ENCODE assay signal across 8 cellular contexts in the genomic region with DNA sequence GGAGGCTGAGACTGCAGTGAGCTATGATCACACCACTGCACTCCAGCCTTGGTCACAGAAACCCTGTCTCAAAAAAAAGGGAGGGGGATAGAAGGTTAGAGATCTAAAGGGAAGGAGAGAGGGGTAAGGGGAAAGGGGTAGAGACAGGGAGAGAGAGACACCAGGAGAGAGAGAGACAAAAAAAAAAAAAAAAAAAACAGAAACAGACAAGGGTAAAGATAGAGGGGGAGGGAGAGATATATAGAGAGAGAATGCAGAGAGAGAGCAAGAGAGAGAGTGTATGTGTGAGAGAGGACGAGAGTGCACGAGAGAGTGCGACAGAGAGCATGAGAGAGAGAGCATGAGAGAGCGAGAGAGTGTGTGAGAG. TPM values are rescaled to one million over a fixed set of nuclear protein-coding genes. Genes with fewer than 3 reads are reported as not detected.
DNase-seq lines count a peak whose midpoint lies in the region; ATAC-seq and TF ChIP-seq lines count a peak whose summit lies in the region.
"Had no signal": no experiment of that assay in that cellular context is flagged by ENCODE, and none has a peak within 500 bp of the region (broad histone marks: within the 10 kb centered on the region; RNA-seq: fewer than 3 reads in every experiment).

No MANE protein-coding gene starts in this region.

- H3K36me3 Mint-ChIP-seq in neural progenitor cell = no peaks in the 10 kb centered on the region

- no peak for ATAC-seq in psoas muscle

- 0 out of 2 replicates have a peak, but pooled peaks cover 2% of the 10 kb centered on the region for H3K4me1 ChIP-seq in ES-I3 (ENCODE audit: insufficient read depth, low read length)
- peaks cover 42% of the 10 kb centered on the region for H3K4me1 ChIP-seq in effector memory CD4-positive, alpha-beta T cell (ENCODE audit: control insufficient read depth, insufficient read depth, low read length, poor library complexity, severe bottlenecking)
- H3K4me1 ChIP-seq in neural progenitor cell = peaks cover 15% of the 10 kb centered on the region
- H3K4me1 ChIP-seq in psoas muscle = no peaks in the 10 kb centered on the region

- no peak for DNase-seq in Jurkat, Clone E6-1 (ENCODE audit: low read depth, low spot score)
- no peak for DNase-seq in effector memory CD4-positive, alpha-beta T cell
- no peak for DNase-seq in neural progenitor cell (ENCODE audit: low spot score)
- no peak for DNase-seq in stimulated activated naive CD4-positive, alpha-beta T cell (lab: John Stamatoyannopoulos, UW)
- no peak for DNase-seq in psoas muscle
- DNase-seq in AG08396 (ENCODE audit: low spot score) = no peak
- DNase-seq: cortex of kidney had no signal

- 5 to 7% (median 5%) methylated on average over 4 of the region's 4 CpGs for WGBS in psoas muscle, 3 donors

- TF ChIP-seq CTCF in neural progenitor cell (IDR thresholded peaks at IDR 0.05) = no peak
- TF ChIP-seq CTCF in psoas muscle (IDR thresholded peaks at IDR 0.05) = no peak

- peaks cover 11% of the 10 kb centered on the region for H3K4me1 Mint-ChIP-seq in neural progenitor cell

- intact Hi-C loops in psoas muscle (cut with DNase I) = no loop called here

- no peaks in the 10 kb centered on the region for H3K79me2 ChIP-seq in neural progenitor cell (ENCODE audit: low read depth)

- H3F3A ChIP-seq in neural progenitor cell (ENCODE audit: low read depth) = peaks cover 14% of the 10 kb centered on the region

- peaks cover 60% of the 10 kb centered on the region for H3K27me3 Mint-ChIP-seq in neural progenitor cell (ENCODE audit: insufficient read depth, low read depth)

- peak overlapping the region; percentile 45 for H3K4me3 ChIP-seq in Jurkat, Clone E6-1 (ENCODE audit: low read length)
- peak overlapping the region; percentile 26 for H3K4me3 ChIP-seq in effector memory CD4-positive, alpha-beta T cell (ENCODE audit: insufficient read depth, low read depth, low read length, poor library complexity, severe bottlenecking)
- H3K4me3 ChIP-seq in neural progenitor cell = peak overlapping the region; percentile 54
- H3K4me3 ChIP-seq in psoas muscle = no peak overlapping the region

- peak overlapping the region; percentile 95 for H3K4me2 ChIP-seq in neural progenitor cell

- H3K9ac ChIP-seq in ES-I3 (ENCODE audit: low read depth, low read length) (peak overlapping the region; percentile 69), neural progenitor cell (no peak overlapping the region)

- H3K4me3 Mint-ChIP-seq in neural progenitor cell = peak overlapping the region; percentile 47

- H3K27ac Mint-ChIP-seq in neural progenitor cell = no peak overlapping the region

- peak overlapping the region; percentile 95 for H2AFZ ChIP-seq in neural progenitor cell (replicated peaks)

- no peak overlapping the region for H3K27ac ChIP-seq in effector memory CD4-positive, alpha-beta T cell (ENCODE audit: insufficient read depth, low read length, poor library complexity, severe bottlenecking)
- H3K27ac ChIP-seq in neural progenitor cell (no peak overlapping the region), psoas muscle (no peak overlapping the region)

- H3K9me3 Mint-ChIP-seq in neural progenitor cell = no peaks in the 10 kb centered on the region

- no peaks in the 10 kb centered on the region for H3K36me3 ChIP-seq in ES-I3 (ENCODE audit: insufficient read depth, low read length)
- no peaks in the 10 kb centered on the region for H3K36me3 ChIP-seq in effector memory CD4-positive, alpha-beta T cell (ENCODE audit: control insufficient read depth, insufficient read depth, low read length)
- no peaks in the 10 kb centered on the region for H3K36me3 ChIP-seq in neural progenitor cell
- no peaks in the 10 kb centered on the region for H3K36me3 ChIP-seq in psoas muscle (ENCODE audit: insufficient read depth in 1 of 2, low read depth in 1 of 2)

- H3K27me3 ChIP-seq in effector memory CD4-positive, alpha-beta T cell (replicated peaks; ENCODE audit: control insufficient read depth, insufficient read depth, low read length, poor library complexity, severe bottlenecking) = peaks cover 37% of the 10 kb centered on the region
- H3K27me3 ChIP-seq in neural progenitor cell (peaks cover 74% of the 10 kb centered on the region), psoas muscle (ENCODE audit: insufficient read depth in 3 of 3, low read length in 2 of 3) (peaks cover 0 to 75% (median 28%) of the 10 kb centered on the region in 3 donors)

- H3K9me3 ChIP-seq in ES-I3 (ENCODE audit: control insufficient read depth, insufficient read depth, low read length) (no peaks in the 10 kb centered on the region), neural progenitor cell (ENCODE audit: low read depth) (no peaks in the 10 kb centered on the region), psoas muscle (no peaks in the 10 kb centered on the region)
- H3K9me3 ChIP-seq in effector memory CD4-positive, alpha-beta T cell (ENCODE audit: control insufficient read depth, low read length) = no peaks in the 10 kb centered on the region

- peaks cover 22% of the 10 kb centered on the region for H4K20me1 ChIP-seq in neural progenitor cell (ENCODE audit: low read depth)

RNA-seq across cellular contexts. Expression of gene CD70, which starts 4.2 kb away (rescaled TPM):
- polyA plus RNA-seq in Jurkat, Clone E6-1 (2012; ENCODE audit: insufficient read depth, insufficient read length) = 7.2 TPM
- total RNA-seq in neural progenitor cell (ENCODE audit: low replicate concordance) (1.2 TPM in 1 of 2 replicates, not detected in the other), psoas muscle (not detected)
- polyA plus RNA-seq in psoas muscle = not detected

RNA-seq across cellular contexts. Expression of gene TNFSF9, which starts 55.9 kb away (rescaled TPM):
- 6.3 TPM for polyA plus RNA-seq in Jurkat, Clone E6-1 (2012; ENCODE audit: insufficient read depth, insufficient read length)
- total RNA-seq in neural progenitor cell (ENCODE audit: low replicate concordance) (0.28 and 1.7 TPM in 2 replicates), psoas muscle (1 to 10 TPM in 2 of 4 donors, under 1 TPM in 1, not detected in 1; 0.66 to 1.9 (median 1.2) TPM)
- polyA plus RNA-seq in psoas muscle = under 1 TPM; 0.25 to 0.57 (median 0.46) TPM
